In the genomic region with DNA sequence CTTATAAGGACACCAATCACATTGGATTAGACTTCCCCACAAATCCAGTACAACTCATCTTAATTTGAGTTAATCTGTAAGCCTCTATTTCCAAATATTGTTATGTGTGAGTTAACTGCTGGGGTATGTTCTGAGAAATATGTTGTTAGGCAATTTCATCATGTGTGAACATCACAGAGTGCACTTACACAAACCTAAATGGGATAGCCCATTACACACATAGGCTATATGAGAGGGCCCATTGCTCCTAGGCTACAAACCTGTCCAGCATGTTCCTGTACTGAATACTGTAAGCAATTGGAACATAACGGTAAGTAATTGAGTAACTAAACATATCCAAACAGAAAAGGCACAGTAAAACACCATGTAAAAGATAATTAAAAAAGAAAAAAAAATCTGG, we compare ENCODE assay signal across 31 cellular contexts. TPM values are rescaled to one million over a fixed set of nuclear protein-coding genes. Genes with fewer than 3 reads are reported as not detected.
A peak's percentile ranks its signal among the peaks of the same experiment; 100 is the strongest.
DNase-seq lines count a peak whose midpoint lies in the region; ATAC-seq, FAIRE-seq and TF ChIP-seq lines count a peak whose summit lies in the region.
"Had no signal": no experiment of that assay in that cellular context is flagged by ENCODE, and none has a peak within 500 bp of the region (broad histone marks: within the 10 kb centered on the region; RNA-seq: fewer than 3 reads in every experiment).

No MANE protein-coding gene starts in this region.

- RAD21 ChIA-PET in HCT116 (lab: Charles Lee; ENCODE audit: low non-redundant PET in 1 of 2, low total read pairs in 2 of 2, uncharacterized antibody in 2 of 2, unreplicated experiment in 2 of 2) = no interaction called here

- FAIRE-seq in pancreas (lab: Jason Lieb, UNC) = no peak
- FAIRE-seq: GM12892, kidney had no signal

- WGBS in mammary epithelial cell (ENCODE audit: low coverage, missing lambda C conversion rate) = 44% methylated on average over 1 of the region's 1 CpG
- WGBS in right cardiac atrium = 94% methylated on average over 1 of the region's 1 CpG
- WGBS in pancreas, 2 donors = 89% methylated on average over 1 of the region's 1 CpG

- in situ Hi-C loops in mammary epithelial cell (cut with MboI; ENCODE audit: low sequenced_read_pairs in 2 of 2) = no loop called here

- no peaks in the 10 kb centered on the region for H3K9me3 ChIP-seq in HCT116 (ENCODE audit: control insufficient read depth in 1 of 2, insufficient read depth in 1 of 2, low read depth in 1 of 2, low read length in 2 of 2)
- no peaks in the 10 kb centered on the region for H3K9me3 ChIP-seq in mammary epithelial cell (replicated peaks; ENCODE audit: insufficient read depth, low read length)
- no peaks in the 10 kb centered on the region for H3K9me3 ChIP-seq in right cardiac atrium (ENCODE audit: control insufficient read depth, low read length)
- H3K9me3 ChIP-seq in pancreas = no peaks in the 10 kb centered on the region
- H3K9me3 ChIP-seq: ascending aorta, esophagus squamous epithelium, tibial nerve had no signal

- H3K27me3 ChIP-seq in HCT116 (ENCODE audit: insufficient read depth, low read length) (no peaks in the 10 kb centered on the region), mammary epithelial cell (ENCODE audit: insufficient read depth, low read length) (no peaks in the 10 kb centered on the region), right cardiac atrium (ENCODE audit: control insufficient read depth, insufficient read depth) (no peaks in the 10 kb centered on the region), pancreas (no peaks in the 10 kb centered on the region)
- H3K27me3 ChIP-seq: ascending aorta, esophagus squamous epithelium, tibial nerve had no signal

- no peak overlapping the region for H3K4me3 ChIP-seq in HCT116 (replicated peaks in 1 of 2; ENCODE audit: low read depth in 1 of 2, low read length in 2 of 2)
- H3K4me3 ChIP-seq in mammary epithelial cell (replicated peaks in 1 of 3; ENCODE audit: insufficient read depth in 1 of 3, low read depth in 2 of 3, low read length in 3 of 3) = no peak overlapping the region
- no peak overlapping the region for H3K4me3 ChIP-seq in fibroblast of pulmonary artery (replicated peaks; ENCODE audit: low read depth, low read length)
- H3K4me3 ChIP-seq in right cardiac atrium (ENCODE audit: low read length) = no peak overlapping the region
- H3K4me3 ChIP-seq in pancreas = no peak overlapping the region
- H3K4me3 ChIP-seq: ascending aorta, esophagus squamous epithelium, tibial nerve had no signal

- no peaks in the 10 kb centered on the region for H3K9me2 ChIP-seq in HCT116 (ENCODE audit: insufficient read depth)

- intact Hi-C loops in HCT116 (cut with micrococcal nuclease) = no loop called here
- intact Hi-C loops in mammary epithelial cell (cut with micrococcal nuclease) = loop anchor here (1.0 kb wide), 1 partner anchor 26 kb away; no protein-coding TSS in a partner anchor
- intact Hi-C loops in right cardiac atrium (cut with DNase I) = no loop called here
- intact Hi-C loops in pancreas (cut with DNase I) = no loop called here

- CTCF ChIA-PET in HCT116 (lab: Charles Lee) (no interaction called here), mammary epithelial cell (lab: Charles Lee; ENCODE audit: low non-redundant PET) (interaction anchor here (0.6 kb wide), 1 partner anchor 28 kb away, joined by 3 read pairs; no protein-coding TSS in a partner anchor)

- H3K79me2 ChIP-seq in HCT116 (ENCODE audit: insufficient read depth, low read length) = no peaks in the 10 kb centered on the region
- no peaks in the 10 kb centered on the region for H3K79me2 ChIP-seq in mammary epithelial cell (ENCODE audit: insufficient read depth, low read length)

- BruUV-seq in HCT116 (replicated peaks; lab: Mats Ljungman, UMichigan) (no TSS peak), mammary epithelial cell (replicated peaks; lab: Mats Ljungman, UMichigan) (no TSS peak)

- DNase-seq in HCT116 (ENCODE audit: low read depth, low spot score) (no peak), mammary epithelial cell (peak; percentile 47), fibroblast of pulmonary artery (ENCODE audit: low read depth) (peak; percentile 18), renal cortical epithelial cell (ENCODE audit: low read depth) (peak; percentile 69), right cardiac atrium (no peak), NCI-H526 (lab: John Stamatoyannopoulos, UW) (no peak), pancreas (no peak)
- no peak for DNase-seq in effector CD8-positive, alpha-beta T cell (lab: John Stamatoyannopoulos, UW)
- DNase-seq: activated CD4-positive, alpha-beta T cell treated with anti-CD3 and anti-CD28 coated beads, Interleukin-2, amount 50 U/mL, for 1 hour; activated effector memory CD4-positive, alpha-beta T cell treated with anti-CD3 and anti-CD28 coated beads, Interleukin-2, amount 50 U/mL, for 16 hours; activated T-cell treated with anti-CD3 and anti-CD28 coated beads, Interleukin-2, amount 50 U/mL, for 24 hours; COR-L47; cortex of kidney; esophagus squamous epithelium; head of caudate nucleus; kidney; midbrain; naive B cell; NCI-H1048; NCI-H1694; NCI-H446 treated with DMSO at 0.1 percent for 48 hours; NCI-H82; RPMI8226; stimulated activated CD4-positive, alpha-beta T cell treated with anti-CD3 and anti-CD28 coated beads, Interleukin-15, amount 100 ng/mL, for 24 hours had no signal

- H2AFZ ChIP-seq in HCT116 (ENCODE audit: low read depth, low read length, poor library complexity, severe bottlenecking) (peak overlapping the region; percentile 19), mammary epithelial cell (ENCODE audit: low read depth, low read length) (no peak overlapping the region)

- H3K27ac ChIP-seq in HCT116 (ENCODE audit: low read depth, low read length) (no peak overlapping the region), mammary epithelial cell (ENCODE audit: insufficient read depth, low read depth, low read length) (peak overlapping the region; percentile 92), right cardiac atrium (ENCODE audit: low read length) (no peak overlapping the region), pancreas (no peak overlapping the region)
- H3K27ac ChIP-seq: ascending aorta, C4-2B, tibial nerve had no signal

- dilution Hi-C loops in mammary epithelial cell (cut with HindIII; ENCODE audit: low sequenced_read_pairs) = no loop called here

- H3K36me3 ChIP-seq in HCT116 (ENCODE audit: control insufficient read depth in 1 of 2, insufficient read depth in 2 of 2, low read length in 2 of 2) (no peaks in the 10 kb centered on the region), mammary epithelial cell (ENCODE audit: insufficient read depth, low read length) (no peaks in the 10 kb centered on the region), pancreas (no peaks in the 10 kb centered on the region)
- H3K36me3 ChIP-seq: ascending aorta, esophagus squamous epithelium, tibial nerve had no signal

- TF ChIP-seq CTCF in HCT116 (IDR thresholded peaks at IDR 0.05 in 2 of 3, conservative IDR thresholded peaks at IDR 0.05 in 1 of 3; ENCODE audit: borderline replicate concordance in 1 of 3, insufficient read depth in 1 of 3, low read depth in 2 of 3, low read length in 2 of 3) = no peak
- no peak for TF ChIP-seq CTCF in mammary epithelial cell (conservative IDR thresholded peaks at IDR 0.05 in 1 of 2, IDR thresholded peaks at IDR 0.05 in 1 of 2; ENCODE audit: extremely low read depth in 1 of 2, insufficient read depth in 1 of 2, low read depth in 1 of 2, low read length in 2 of 2)
- TF ChIP-seq CTCF in fibroblast of pulmonary artery (IDR thresholded peaks at IDR 0.05; ENCODE audit: low read length, missing control alignments) = no peak
- no peak for TF ChIP-seq CTCF in pancreas (IDR thresholded peaks at IDR 0.05)

- ATAC-seq in HCT116 (no peak), right cardiac atrium (no peak), pancreas (no peak)
- ATAC-seq: WTC11 had no signal

- H3K4me1 ChIP-seq in HCT116 (ENCODE audit: control insufficient read depth in 1 of 2, insufficient read depth in 2 of 2, low read length in 2 of 2) (peaks cover 16 to 55% of the 10 kb centered on the region in 2 experiments), mammary epithelial cell (ENCODE audit: insufficient read depth, low read length) (peaks cover 60% of the 10 kb centered on the region), right cardiac atrium (ENCODE audit: control insufficient read depth, insufficient read depth, low read length) (no peaks in the 10 kb centered on the region), pancreas (no peaks in the 10 kb centered on the region)
- H3K4me1 ChIP-seq: ascending aorta had no signal

- POLR2A ChIA-PET in HCT116 (lab: Charles Lee) = no interaction called here

- H3K9ac ChIP-seq in HCT116 (ENCODE audit: low read length) (no peak overlapping the region), mammary epithelial cell (ENCODE audit: insufficient read depth, low read length) (no peak overlapping the region)

- H4K20me1 ChIP-seq in HCT116 (ENCODE audit: insufficient read depth) (no peaks in the 10 kb centered on the region), mammary epithelial cell (ENCODE audit: insufficient read depth, low read length) (no peaks in the 10 kb centered on the region)

- no peak for TF ChIP-seq POLR2A in HCT116 (IDR thresholded peaks at IDR 0.05; ENCODE audit: borderline replicate concordance, extremely low read depth, insufficient read depth, insufficient read length)

- TF ChIP-seq RAD21 in HCT116 (IDR thresholded peaks at IDR 0.05; ENCODE audit: low read depth) = no peak

- H3K4me2 ChIP-seq in HCT116 (ENCODE audit: low read length) (peak overlapping the region; percentile 25), mammary epithelial cell (ENCODE audit: insufficient read depth, low read depth, low read length) (peak overlapping the region; percentile 35)

RNA-seq across cellular contexts. Expression of a gene that starts 19.1 kb away (rescaled TPM):
- total RNA-seq in HCT116 (2021; ENCODE audit: unreplicated experiment) = 0.07 TPM
- 0.04 and 0.05 TPM in 2 replicates for polyA plus RNA-seq in HCT116 (2012)
- total RNA-seq in mammary epithelial cell = 10 to 100 TPM in 1 of 2 donors, 1 to 10 TPM in 1; 9.2 to 38.8 TPM
- polyA plus RNA-seq in mammary epithelial cell = 20.3 TPM
- polyA minus RNA-seq in mammary epithelial cell = 6.9 TPM
- total RNA-seq in renal cortical epithelial cell = 7.3 and 11.7 TPM in 2 replicates
- 1 to 10 TPM in 1 of 4 donors, under 1 TPM in 3; 0.49 to 1.1 (median 0.66) TPM for total RNA-seq in right cardiac atrium
- polyA plus RNA-seq in right cardiac atrium = 0.25 TPM
- under 1 TPM in 5 of 6 donors, not detected in 1; 0.14 to 0.87 (median 0.24) TPM for total RNA-seq in pancreas
- polyA plus RNA-seq in pancreas = not detected
- total RNA-seq: ascending aorta, HT-29, SK-MEL-5 had no signal

RNA-seq across cellular contexts. Expression of a gene that starts 32.2 kb away (rescaled TPM):
- not detected for total RNA-seq in HCT116 (2021; ENCODE audit: unreplicated experiment)
- polyA plus RNA-seq in HCT116 (2012) = not detected in 2 replicates
- under 1 TPM; 0.33 to 0.45 TPM for total RNA-seq in mammary epithelial cell
- polyA plus RNA-seq in mammary epithelial cell = 0.09 TPM
- not detected for polyA minus RNA-seq in mammary epithelial cell
- 0.15 TPM in 1 of 2 replicates, not detected in the other for total RNA-seq in renal cortical epithelial cell
- 10 to 100 TPM in 3 of 4 donors, 1 to 10 TPM in 1; 8.0 to 18.4 (median 14.8) TPM for total RNA-seq in right cardiac atrium
- polyA plus RNA-seq in right cardiac atrium = 15.4 TPM
- total RNA-seq in pancreas = under 1 TPM in 4 of 6 donors, not detected in 2; 0.03 to 0.19 (median 0.06) TPM
- under 1 TPM in 1 of 2 donors, not detected in 1; 0.12 TPM for polyA plus RNA-seq in pancreas
- total RNA-seq: ascending aorta, HT-29, SK-MEL-5 had no signal

RNA-seq across cellular contexts. Expression of a gene that starts 35.7 kb away (rescaled TPM):
- total RNA-seq in HCT116 (2021; ENCODE audit: unreplicated experiment) = 94.7 TPM
- 43.7 and 48.4 TPM in 2 replicates for polyA plus RNA-seq in HCT116 (2012)
- 10 to 100 TPM; 17.7 to 70.4 TPM for total RNA-seq in mammary epithelial cell
- 34.8 TPM for polyA plus RNA-seq in mammary epithelial cell
- polyA minus RNA-seq in mammary epithelial cell = 44.3 TPM
- total RNA-seq in renal cortical epithelial cell = 11.6 and 22.0 TPM in 2 replicates
- 10 to 100 TPM; 14.3 to 22.7 (median 17.5) TPM for total RNA-seq in right cardiac atrium
- 11.9 TPM for polyA plus RNA-seq in right cardiac atrium
- 10 to 100 TPM in 5 of 6 donors, 1 to 10 TPM in 1; 8.7 to 19.5 (median 12.8) TPM for total RNA-seq in pancreas
- 10 to 100 TPM; 15.8 to 19.9 TPM for polyA plus RNA-seq in pancreas

Comparison
In these comparisons a context has a peak if more than half of its experiments do, and no peak if none do; other contexts are left out.
1. DNase-seq: peak in mammary epithelial cell (single experiment), fibroblast of pulmonary artery (single experiment) and renal cortical epithelial cell (single experiment); none in HCT116 (single experiment), right cardiac atrium (0 of 3), effector CD8-positive, alpha-beta T cell (single experiment), NCI-H526 (0 of 2) and pancreas (0 of 6).